In the genomic region with DNA sequence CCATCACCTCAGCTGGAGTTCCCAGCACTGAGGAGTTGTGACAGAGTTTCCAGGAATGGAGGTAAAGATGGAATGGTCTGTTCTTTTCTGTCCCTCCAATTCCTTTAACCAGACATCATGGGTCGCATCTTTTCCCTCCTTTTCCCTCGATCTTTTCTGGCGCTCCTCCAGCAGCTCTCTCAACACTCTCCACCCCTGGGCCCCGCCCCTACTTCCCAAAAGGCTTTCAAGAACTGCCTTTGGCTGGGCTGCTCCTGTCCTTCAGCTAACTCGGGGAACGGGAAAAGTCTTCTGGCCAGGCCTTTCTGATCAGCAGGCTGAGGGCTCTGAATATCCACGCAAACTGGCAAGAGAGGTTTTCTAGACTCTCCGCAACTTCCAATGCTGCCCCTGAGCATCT, we compare ENCODE assay signal across 1 cellular context.
TF ChIP-seq lines count a peak whose summit lies in the region.

No MANE protein-coding gene starts in this region.

TF ChIP-seq in WTC11, 78 proteins besides CTCF, POLR2A, EP300 and RAD21 (continued from another document):
- TF ChIP-seq, protein P1, sequence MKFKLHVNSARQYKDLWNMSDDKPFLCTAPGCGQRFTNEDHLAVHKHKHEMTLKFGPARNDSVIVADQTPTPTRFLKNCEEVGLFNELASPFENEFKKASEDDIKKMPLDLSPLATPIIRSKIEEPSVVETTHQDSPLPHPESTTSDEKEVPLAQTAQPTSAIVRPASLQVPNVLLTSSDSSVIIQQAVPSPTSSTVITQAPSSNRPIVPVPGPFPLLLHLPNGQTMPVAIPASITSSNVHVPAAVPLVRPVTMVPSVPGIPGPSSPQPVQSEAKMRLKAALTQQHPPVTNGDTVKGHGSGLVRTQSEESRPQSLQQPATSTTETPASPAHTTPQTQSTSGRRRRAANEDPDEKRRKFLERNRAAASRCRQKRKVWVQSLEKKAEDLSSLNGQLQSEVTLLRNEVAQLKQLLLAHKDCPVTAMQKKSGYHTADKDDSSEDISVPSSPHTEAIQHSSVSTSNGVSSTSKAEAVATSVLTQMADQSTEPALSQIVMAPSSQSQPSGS (CRISPR knock-in tag; IDR thresholded peaks at IDR 0.05; ENCODE audit: borderline replicate concordance, low read depth): no peak
- TF ChIP-seq, protein P2, sequence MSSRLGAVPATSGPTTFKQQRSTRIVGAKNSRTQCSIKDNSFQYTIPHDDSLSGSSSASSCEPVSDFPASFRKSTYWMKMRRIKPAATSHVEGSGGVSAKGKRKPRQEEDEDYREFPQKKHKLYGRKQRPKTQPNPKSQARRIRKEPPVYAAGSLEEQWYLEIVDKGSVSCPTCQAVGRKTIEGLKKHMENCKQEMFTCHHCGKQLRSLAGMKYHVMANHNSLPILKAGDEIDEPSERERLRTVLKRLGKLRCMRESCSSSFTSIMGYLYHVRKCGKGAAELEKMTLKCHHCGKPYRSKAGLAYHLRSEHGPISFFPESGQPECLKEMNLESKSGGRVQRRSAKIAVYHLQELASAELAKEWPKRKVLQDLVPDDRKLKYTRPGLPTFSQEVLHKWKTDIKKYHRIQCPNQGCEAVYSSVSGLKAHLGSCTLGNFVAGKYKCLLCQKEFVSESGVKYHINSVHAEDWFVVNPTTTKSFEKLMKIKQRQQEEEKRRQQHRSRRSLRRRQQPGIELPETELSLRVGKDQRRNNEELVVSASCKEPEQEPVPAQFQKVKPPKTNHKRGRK (CRISPR knock-in tag; IDR thresholded peaks at IDR 0.05; ENCODE audit: borderline replicate concordance): no peak
- no peak for TF ChIP-seq ZNF317 (CRISPR knock-in tag; IDR thresholded peaks at IDR 0.05; ENCODE audit: borderline replicate concordance, low read depth)
- TF ChIP-seq RELA (CRISPR knock-in tag; IDR thresholded peaks at IDR 0.05; ENCODE audit: borderline replicate concordance): no peak
- no peak for TF ChIP-seq SMAD3 (CRISPR knock-in tag; IDR thresholded peaks at IDR 0.05; ENCODE audit: borderline replicate concordance)
- TF ChIP-seq, protein P3, sequence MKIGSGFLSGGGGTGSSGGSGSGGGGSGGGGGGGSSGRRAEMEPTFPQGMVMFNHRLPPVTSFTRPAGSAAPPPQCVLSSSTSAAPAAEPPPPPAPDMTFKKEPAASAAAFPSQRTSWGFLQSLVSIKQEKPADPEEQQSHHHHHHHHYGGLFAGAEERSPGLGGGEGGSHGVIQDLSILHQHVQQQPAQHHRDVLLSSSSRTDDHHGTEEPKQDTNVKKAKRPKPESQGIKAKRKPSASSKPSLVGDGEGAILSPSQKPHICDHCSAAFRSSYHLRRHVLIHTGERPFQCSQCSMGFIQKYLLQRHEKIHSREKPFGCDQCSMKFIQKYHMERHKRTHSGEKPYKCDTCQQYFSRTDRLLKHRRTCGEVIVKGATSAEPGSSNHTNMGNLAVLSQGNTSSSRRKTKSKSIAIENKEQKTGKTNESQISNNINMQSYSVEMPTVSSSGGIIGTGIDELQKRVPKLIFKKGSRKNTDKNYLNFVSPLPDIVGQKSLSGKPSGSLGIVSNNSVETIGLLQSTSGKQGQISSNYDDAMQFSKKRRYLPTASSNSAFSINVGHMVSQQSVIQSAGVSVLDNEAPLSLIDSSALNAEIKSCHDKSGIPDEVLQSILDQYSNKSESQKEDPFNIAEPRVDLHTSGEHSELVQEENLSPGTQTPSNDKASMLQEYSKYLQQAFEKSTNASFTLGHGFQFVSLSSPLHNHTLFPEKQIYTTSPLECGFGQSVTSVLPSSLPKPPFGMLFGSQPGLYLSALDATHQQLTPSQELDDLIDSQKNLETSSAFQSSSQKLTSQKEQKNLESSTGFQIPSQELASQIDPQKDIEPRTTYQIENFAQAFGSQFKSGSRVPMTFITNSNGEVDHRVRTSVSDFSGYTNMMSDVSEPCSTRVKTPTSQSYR (CRISPR knock-in tag; IDR thresholded peaks at IDR 0.05): no peak
